ENCODE assay signal across 10 cellular contexts in the genomic region with DNA sequence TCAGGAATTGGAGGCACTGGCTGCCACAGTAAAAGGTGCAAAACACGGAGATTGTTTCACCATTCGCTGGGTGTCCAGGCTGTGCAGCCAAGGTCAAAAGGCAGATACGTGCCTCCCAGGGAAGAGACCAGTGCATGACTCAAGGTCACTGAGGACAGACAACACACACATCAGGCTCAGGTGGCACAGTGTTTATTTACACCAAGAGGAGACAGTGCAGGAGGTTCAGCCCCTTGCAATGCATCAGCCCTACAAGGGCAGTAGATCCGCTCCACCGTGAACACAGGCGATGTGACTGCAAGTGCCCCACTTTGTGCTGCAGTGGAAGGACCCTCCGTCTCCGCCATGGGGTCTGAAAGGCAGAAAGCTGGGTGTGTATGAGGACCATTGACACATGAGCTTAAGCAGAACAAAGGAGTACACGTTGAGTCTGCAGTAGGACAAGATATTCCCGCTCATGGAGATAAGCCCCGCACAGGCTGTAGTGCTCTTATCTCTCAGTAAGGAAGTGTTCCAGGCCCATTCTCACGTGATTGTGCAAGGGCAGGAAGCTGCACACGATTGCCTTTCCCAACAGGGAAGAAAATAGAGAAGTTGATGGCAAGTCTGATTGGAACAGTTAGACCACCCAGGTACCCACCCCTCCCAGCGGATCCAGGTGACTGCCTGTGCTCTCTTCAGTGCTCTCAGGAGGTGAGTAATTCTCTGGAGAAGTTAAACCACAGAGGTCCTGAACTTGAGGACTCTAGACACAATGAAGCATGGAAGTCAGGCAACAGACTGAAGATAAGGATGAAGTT. TPM values are rescaled to one million over a fixed set of nuclear protein-coding genes. Genes with fewer than 3 reads are reported as not detected.
A peak's percentile ranks its signal among the peaks of the same experiment; 100 is the strongest.
DNase-seq lines count a peak whose midpoint lies in the region; ATAC-seq, FAIRE-seq and TF ChIP-seq lines count a peak whose summit lies in the region.
"Had no signal": no experiment of that assay in that cellular context is flagged by ENCODE, and none has a peak within 500 bp of the region (broad histone marks: within the 10 kb centered on the region; RNA-seq: fewer than 3 reads in every experiment).

No MANE protein-coding gene starts in this region.

- no peak overlapping the region for H4K8ac ChIP-seq in H1 (ENCODE audit: extremely low read depth, insufficient read depth, low read length)

- 86% methylated on average over 14 of the region's 14 CpGs; no CpG with 5 or more reads in 1 of the 2 experiments for WGBS in H1 (ENCODE audit: extremely low coverage in 1 of 2, insufficient coverage in 1 of 2, insufficient read length in 1 of 2, insufficient replicate concordance in 2 of 2, low coverage in 1 of 2, low lambda C conversion rate in 2 of 2, missing lambda C conversion rate in 1 of 2), 2 experiments
- WGBS in HepG2 (ENCODE audit: low lambda C conversion rate), result 17% methylated on average over 13 of the region's 14 CpGs
- WGBS in aorta, 2 donors, result 76 to 77% methylated on average over 14 of the region's 14 CpGs

- H3K9ac ChIP-seq in H1 (replicated peaks in 1 of 4; ENCODE audit: extremely low read depth in 1 of 4, low read depth in 3 of 4, low read length in 3 of 4) (no peak overlapping the region), HepG2 (ENCODE audit: insufficient read depth, low read depth, low read length) (no peak overlapping the region)

- 0 out of 2 replicates have a peak overlapping the region, but pooled peaks have one; percentile 1 for H2BK5ac ChIP-seq in H1 (ENCODE audit: low read depth, low read length)

- H3K79me2 ChIP-seq in H1 (ENCODE audit: control insufficient read depth in 1 of 2, insufficient read depth in 2 of 2, low read length in 2 of 2) (no peaks in the 10 kb centered on the region), HepG2 (ENCODE audit: insufficient read depth, low read length) (no peaks in the 10 kb centered on the region)

- H3K36me3 ChIP-seq in H1 (ENCODE audit: control insufficient read depth in 2 of 4, insufficient read depth in 4 of 4, low read length in 3 of 4), result peaks cover 0 to 8% (median 3%) of the 10 kb centered on the region in 4 experiments; a peak in 2 of 8 replicates
- H3K36me3 ChIP-seq in HepG2 (replicated peaks in 1 of 2; ENCODE audit: control insufficient read depth in 1 of 2, insufficient read depth in 2 of 2, low read length in 2 of 2), result peaks cover 0 to 2% of the 10 kb centered on the region in 2 experiments; a peak in 2 of 5 replicates
- H3K36me3 ChIP-seq in aorta (ENCODE audit: control insufficient read depth in 1 of 2, insufficient read depth in 2 of 2, low read length in 1 of 2), result peaks cover 2% of the 10 kb centered on the region in 2 donors
- H3K36me3 ChIP-seq: vagina had no signal

- H4K20me1 ChIP-seq in H1 (replicated peaks in 1 of 2; ENCODE audit: control insufficient read depth in 1 of 2, insufficient read depth in 2 of 2, low read length in 2 of 2), result no peaks in the 10 kb centered on the region
- no peaks in the 10 kb centered on the region for H4K20me1 ChIP-seq in HepG2 (ENCODE audit: insufficient read depth, low read length)

- peak; percentile 95 for ATAC-seq in HepG2
- no peak for ATAC-seq in aorta (ENCODE audit: low FRiP score)
- ATAC-seq in HG02840 (IDR thresholded peaks at IDR 0.05; ENCODE audit: low FRiP score, unreplicated experiment), result no peak

- no peak overlapping the region for H2AFZ ChIP-seq in H1 (ENCODE audit: low read length)
- H2AFZ ChIP-seq in HepG2 (ENCODE audit: low read length), result peak overlapping the region; percentile 33

- no peak overlapping the region for H3K27ac ChIP-seq in H1 (ENCODE audit: low read depth, low read length)
- peak overlapping the region; percentile 48 for H3K27ac ChIP-seq in HepG2 (ENCODE audit: extremely low read length, insufficient read depth, low read length)
- H3K27ac ChIP-seq in aorta (ENCODE audit: low read depth in 1 of 2, low read length in 2 of 2), result no peak overlapping the region
- H3K27ac ChIP-seq: vagina had no signal

- no peaks in the 10 kb centered on the region for H3K9me3 ChIP-seq in H1 (ENCODE audit: insufficient read depth in 2 of 2, low read depth in 1 of 2, low read length in 1 of 2)
- no peaks in the 10 kb centered on the region for H3K9me3 ChIP-seq in HepG2 (ENCODE audit: low read length)
- no peaks in the 10 kb centered on the region for H3K9me3 ChIP-seq in aorta (ENCODE audit: control insufficient read depth, low read length)
- H3K9me3 ChIP-seq: vagina had no signal

- H3K23me2 ChIP-seq in H1 (ENCODE audit: low read depth, low read length), result no peaks in the 10 kb centered on the region

- no peak overlapping the region for H3K18ac ChIP-seq in H1 (ENCODE audit: extremely low read depth, low read length)

- no peak overlapping the region for H2AK5ac ChIP-seq in H1 (ENCODE audit: low read depth, low read length)

- no peak overlapping the region for H2BK15ac ChIP-seq in H1 (ENCODE audit: low read length)

- H2BK20ac ChIP-seq in H1 (ENCODE audit: low read length), result no peak overlapping the region

- H3K23ac ChIP-seq in H1 (ENCODE audit: insufficient read length), result no peak overlapping the region

- H3K27me3 ChIP-seq in H1 (replicated peaks in 1 of 4; ENCODE audit: control insufficient read depth in 3 of 4, extremely low read depth in 1 of 4, insufficient read depth in 3 of 4, low read length in 3 of 4) (no peaks in the 10 kb centered on the region), HepG2 (ENCODE audit: control insufficient read depth in 1 of 2, insufficient read depth in 2 of 2, low read length in 2 of 2) (no peaks in the 10 kb centered on the region; a peak in 1 of 5 replicates), aorta (ENCODE audit: control insufficient read depth in 1 of 2, insufficient read depth in 2 of 2, low read length in 1 of 2) (no peaks in the 10 kb centered on the region)
- H3K27me3 ChIP-seq: vagina had no signal

- TF ChIP-seq POLR2A in NB4 (IDR thresholded peaks at IDR 0.05; ENCODE audit: extremely low read depth, insufficient read length) (no peak), H1 (IDR thresholded peaks at IDR 0.05; ENCODE audit: control extremely low read depth in 1 of 2, low read depth in 2 of 2, low read length in 2 of 2) (no peak), HepG2 (IDR thresholded peaks at IDR 0.05; ENCODE audit: insufficient read depth in 1 of 2, low read depth in 2 of 2, low read length in 2 of 2) (peak in 1 of 2 experiments; percentile 36; a peak in 1 of 4 replicates)

- FAIRE-seq in H1 (lab: Jason Lieb, UNC) (no peak), HepG2 (lab: Jason Lieb, UNC) (peak; percentile 81)

- CTCF ChIA-PET in H1 (lab: Charles Lee; ENCODE audit: partially characterized antibody) (interaction anchor here (0.5 to 1.5 kb wide), 5 partner anchors 9 to 1156 kb away, joined by 3 to 4 read pairs (median 3); no protein-coding TSS in a partner anchor), HepG2 (lab: Yijun Ruan, JAX; ENCODE audit: low intra/inter-chr PET ratio, low total read pairs) (no interaction called here)

- H3K4me1 ChIP-seq in H1 (replicated peaks in 1 of 4; ENCODE audit: control insufficient read depth in 3 of 4, insufficient read depth in 4 of 4, low read length in 3 of 4) (no peaks in the 10 kb centered on the region), HepG2 (ENCODE audit: insufficient read depth, low read length) (peaks cover 23% of the 10 kb centered on the region), aorta (ENCODE audit: control insufficient read depth in 1 of 2, insufficient read depth in 2 of 2, low read length in 2 of 2) (no peaks in the 10 kb centered on the region)

- intact Hi-C loops in HepG2 (cut with micrococcal nuclease; ENCODE audit: unreplicated experiment) (loop anchor here (5.0 kb wide), 1 partner anchor 50 kb away; no protein-coding TSS in a partner anchor), aorta (cut with DNase I) (no loop called here)

- no peak for TF ChIP-seq CTCF in NB4 (IDR thresholded peaks at IDR 0.05; ENCODE audit: low read depth, low read length)
- no peak for TF ChIP-seq CTCF in H1 (IDR thresholded peaks at IDR 0.05; ENCODE audit: control extremely low read depth in 1 of 3, insufficient read depth in 1 of 3, low read depth in 1 of 3, low read length in 3 of 3)
- TF ChIP-seq CTCF in HepG2 (CRISPR knock-in tag; IDR thresholded peaks at IDR 0.05), result peak; percentile 17; the same call in 1 of the 2 replicates

- TF ChIP-seq RAD21 in H1 (IDR thresholded peaks at IDR 0.05 in 1 of 2, conservative IDR thresholded peaks at IDR 0.05 in 1 of 2; ENCODE audit: low read depth in 2 of 2, low read length in 2 of 2) (no peak), HepG2 (CRISPR knock-in tag; IDR thresholded peaks at IDR 0.05) (0 out of 2 replicates have a peak, but pooled peaks have one; percentile 16)

- H2BK120ac ChIP-seq in H1 (replicated peaks; ENCODE audit: low read depth, low read length), result no peak overlapping the region

- DNase-seq in CMK (ENCODE audit: low read depth) (peak; percentile 68), NB4 (ENCODE audit: low read depth) (peak; percentile 64), H1 (ENCODE audit: low read depth in 1 of 2, low spot score in 2 of 2) (no peak), HepG2 (ENCODE audit: low spot score) (peak; percentile 79), RPMI8226 (no peak), putamen (ENCODE audit: low spot score) (no peak), aorta (no peak)
- DNase-seq: C1 segment of cervical spinal cord had no signal

- in situ Hi-C loops in HepG2 (cut with HindIII; ENCODE audit: extremely low pct_ligation_motif_present, low pct_unique_long_range_greater_than_20kb), result no loop called here

- no peaks in the 10 kb centered on the region for H3K79me1 ChIP-seq in H1 (ENCODE audit: low read depth, low read length)

- POLR2A ChIA-PET in H1 (lab: Charles Lee; ENCODE audit: partially characterized antibody) (interaction anchor here (1.7 kb wide), 1 partner anchor 68 kb away, joined by 4 read pairs; no protein-coding TSS in a partner anchor), HepG2 (lab: Yijun Ruan, JAX) (interaction anchor here (0.7 to 1.0 kb wide), 3 partner anchors 14 to 41 kb away, joined by 3 to 4 read pairs (median 3); no protein-coding TSS in a partner anchor)

- H2BK12ac ChIP-seq in H1 (ENCODE audit: low read depth, low read length), result no peak overlapping the region

- H4K5ac ChIP-seq in H1 (ENCODE audit: insufficient read length, low read depth, low read length), result no peak overlapping the region

- H3K4me3 ChIP-seq in NB4 (ENCODE audit: low read depth, low read length) (no peak overlapping the region), H1 (ENCODE audit: extremely low read depth in 1 of 4, insufficient read depth in 2 of 4, low read depth in 3 of 4, low read length in 4 of 4) (no peak overlapping the region), HepG2 (replicated peaks in 1 of 3; ENCODE audit: insufficient read depth in 1 of 3, low read depth in 2 of 3, low read length in 3 of 3) (0 out of 6 replicates have a peak overlapping the region, but pooled peaks of 1 of the 3 experiments have one; percentile 27), aorta (ENCODE audit: low read length in 2 of 2) (no peak overlapping the region)
- H3K4me3 ChIP-seq: vagina had no signal

- H3K4ac ChIP-seq in H1 (replicated peaks; ENCODE audit: insufficient read length, low read depth, low read length), result no peak overlapping the region

- TF ChIP-seq EP300 in H1 (IDR thresholded peaks at IDR 0.05; ENCODE audit: borderline replicate concordance in 1 of 2, low read depth in 2 of 2, low read length in 2 of 2) (no peak), HepG2 (IDR thresholded peaks at IDR 0.05; ENCODE audit: low read depth in 2 of 2, low read length in 2 of 2) (peak in 1 of 2 experiments; percentile 64; a peak in 1 of 4 replicates), HepG2 (CRISPR knock-in tag; IDR thresholded peaks at IDR 0.05; ENCODE audit: borderline replicate concordance) (peak; percentile 55; the same call in 1 of the 2 replicates)

- no TSS peak for BruUV-seq in HepG2 (replicated peaks; lab: Mats Ljungman, UMichigan)

- no peak overlapping the region for H4K91ac ChIP-seq in H1 (replicated peaks; ENCODE audit: insufficient read length, low read length)

- H3K4me2 ChIP-seq in H1 (ENCODE audit: insufficient read depth in 1 of 2, low read depth in 2 of 2, low read length in 2 of 2) (no peak overlapping the region), HepG2 (ENCODE audit: low read depth, low read length) (peak overlapping the region; percentile 62)

- no peak overlapping the region for H3K56ac ChIP-seq in H1 (replicated peaks; ENCODE audit: insufficient read length, low read depth, low read length)

- H3K14ac ChIP-seq in H1 (ENCODE audit: insufficient read length), result no peak overlapping the region

RNA-seq across cellular contexts. Expression of a gene that starts 37.5 kb away (rescaled TPM):
- total RNA-seq in H1 (2021; fragmentation: NEBNext Ultra II Directional; extraction: Animal tissue kit (Norgen Biotek cat#: 25700)), result 120 and 123 TPM in 2 replicates
- polyA plus RNA-seq in H1 (2011; rRNA removed) (97.7 and 138 TPM in 2 replicates), HepG2 (2011; rRNA removed) (40.2 and 70.2 TPM in 2 replicates), aorta (100 to 1,000 TPM in 1 of 2 donors, 10 to 100 TPM in 1; 24.5 to 181 TPM)
- 101 TPM for polyA plus RNA-seq in H1 (2011; cell fraction: cytosol; rRNA removed)
- polyA plus RNA-seq in H1 (2011; cell fraction: nucleus; rRNA removed), result 141 TPM
- 63.7 to 113 TPM (median 105 TPM) in 4 replicates for polyA plus RNA-seq in H1 (2012, experiment 1 of 2)
- 94.8 TPM for polyA plus RNA-seq in H1 (2012, experiment 2 of 2)
- polyA plus RNA-seq in H1 (2013, experiment 1 of 2), result 126 TPM
- 114 TPM for polyA plus RNA-seq in H1 (2013, experiment 2 of 2)
- polyA minus RNA-seq in H1 (2011; rRNA and poly(A)+ RNA removed), result 49.7 and 53.7 TPM in 2 replicates
- polyA minus RNA-seq in H1 (2011; cell fraction: cytosol; rRNA and poly(A)+ RNA removed), result 40.4 TPM
- 28.9 TPM for polyA minus RNA-seq in H1 (2011; cell fraction: nucleus; rRNA and poly(A)+ RNA removed)
- total RNA-seq in HepG2 (2016; rRNA removed; fragmentation: Illumina TruSeq; extraction: Trizol) (2.6 and 6.8 TPM in 2 replicates), aorta (10 to 100 TPM; 88.2 to 95.1 TPM)
- 0.18 and 0.20 TPM in 2 replicates for total RNA-seq in HepG2 (2016; cell fraction: cytosol; rRNA removed; fragmentation: Illumina TruSeq; extraction: Trizol; ENCODE audit: low read depth)
- total RNA-seq in HepG2 (2016; cell fraction: insoluble cytoplasmic fraction; rRNA removed; fragmentation: Illumina TruSeq; extraction: Trizol), result 2.0 and 6.7 TPM in 2 replicates
- 1.3 and 1.4 TPM in 2 replicates for total RNA-seq in HepG2 (2016; cell fraction: membrane; rRNA removed; fragmentation: Illumina TruSeq; extraction: Trizol)
- total RNA-seq in HepG2 (2016; cell fraction: nucleus; rRNA removed; fragmentation: Illumina TruSeq; extraction: Trizol), result 7.0 and 10.0 TPM in 2 replicates
- polyA plus RNA-seq in HepG2 (2011; cell fraction: cytosol; rRNA removed), result 44.6 and 54.0 TPM in 2 replicates
- 71.3 and 95.1 TPM in 2 replicates for polyA plus RNA-seq in HepG2 (2011; cell fraction: nucleus; rRNA removed)
- polyA plus RNA-seq in HepG2 (2012), result 58.7 and 90.3 TPM in 2 replicates
- polyA plus RNA-seq in HepG2 (2016; cell fraction: cytosol; fragmentation: Illumina TruSeq; extraction: Trizol; ENCODE audit: low read depth), result 0.42 and 0.75 TPM in 2 replicates
- polyA plus RNA-seq in HepG2 (2016; cell fraction: insoluble cytoplasmic fraction; fragmentation: Illumina TruSeq; extraction: Trizol; ENCODE audit: low read depth), result 2.1 and 3.2 TPM in 2 replicates
- 0.87 and 1.2 TPM in 2 replicates for polyA plus RNA-seq in HepG2 (2016; cell fraction: membrane; fragmentation: Illumina TruSeq; extraction: Trizol; ENCODE audit: low read depth)
- 16.2 and 17.3 TPM in 2 replicates for polyA plus RNA-seq in HepG2 (2016; cell fraction: nucleus; fragmentation: Illumina TruSeq; extraction: Trizol; ENCODE audit: insufficient read depth, low read depth)
- polyA minus RNA-seq in HepG2 (2011; rRNA and poly(A)+ RNA removed; ENCODE audit: low replicate concordance), result 13.5 and 31.5 TPM in 2 replicates
- polyA minus RNA-seq in HepG2 (2011; cell fraction: cytosol; rRNA and poly(A)+ RNA removed), result 14.6 and 31.0 TPM in 2 replicates
- 11.6 and 13.1 TPM in 2 replicates for polyA minus RNA-seq in HepG2 (2011; cell fraction: nucleus; rRNA and poly(A)+ RNA removed)

Comparison
In these comparisons a context has a peak if more than half of its experiments do, and no peak if none do; other contexts are left out.
1. DNase-seq: peak in CMK (single experiment), NB4 (single experiment) and HepG2 (single experiment); none in H1 (0 of 2), RPMI8226 (single experiment), putamen (single experiment) and aorta (0 of 2).
2. RNA of a gene that starts 37.5 kb away (total RNA-seq): 120 to 123 TPM in H1 and 88.2 to 95.1 TPM in aorta; 0.18 to 10.0 TPM in HepG2; every median in the first group is over 4 times any median in the second.